18 cellular contexts compared by ENCODE assay signal in the genomic region with DNA sequence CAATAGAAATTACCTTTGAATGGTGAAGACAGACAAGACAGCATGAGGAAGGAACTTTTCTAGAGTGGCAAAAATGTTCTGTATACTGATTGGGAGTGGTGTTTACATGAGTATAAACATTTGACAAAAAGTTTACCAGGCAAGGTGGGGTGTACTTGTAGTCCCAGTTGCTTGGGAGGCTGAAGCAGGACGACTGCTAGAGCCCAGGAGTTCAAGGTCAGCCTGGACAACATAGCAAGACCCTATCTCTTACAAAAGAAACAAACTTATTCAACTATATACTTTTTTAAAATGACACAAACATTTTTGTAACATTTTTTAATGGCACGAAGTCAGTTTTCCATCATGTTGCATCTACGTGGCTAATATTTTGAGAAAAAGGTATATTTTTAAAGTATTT. TPM values are rescaled to one million over a fixed set of nuclear protein-coding genes. Genes with fewer than 3 reads are reported as not detected.
DNase-seq lines count a peak whose midpoint lies in the region; ATAC-seq and TF ChIP-seq lines count a peak whose summit lies in the region.
"Had no signal": no experiment of that assay in that cellular context is flagged by ENCODE, and none has a peak within 500 bp of the region (broad histone marks: within the 10 kb centered on the region; RNA-seq: fewer than 3 reads in every experiment).

No MANE protein-coding gene starts in this region.

- DNase-seq in adrenal gland (no peak), fibroblast of lung (ENCODE audit: low read depth in 2 of 2) (no peak), thoracic aorta (ENCODE audit: low spot score) (no peak), mucosa of gallbladder (ENCODE audit: low spot score) (no peak), NCI-H1417 treated with DMSO at 0.1 percent for 48 hours (lab: John Stamatoyannopoulos, UW) (no peak), EL (no peak)
- DNase-seq: ACHN, AML-193, DMS 273 treated with DMSO at 0.1 percent for 48 hours, NCI-H1436, NCI-H2029 treated with DMSO at 0.1 percent for 48 hours, NCI-H2171 treated with DMSO at 0.1 percent for 48 hours, NCI-H774, PC-3 had no signal

- no peaks in the 10 kb centered on the region for H3K36me3 ChIP-seq in ACC112 (ENCODE audit: insufficient read depth, low read length)
- no peaks in the 10 kb centered on the region for H3K36me3 ChIP-seq in adrenal gland (replicated peaks in 1 of 2)
- H3K36me3 ChIP-seq in fibroblast of lung (ENCODE audit: control insufficient read depth, insufficient read depth, low read length) = peaks cover 2% of the 10 kb centered on the region
- H3K36me3 ChIP-seq in thoracic aorta = no peaks in the 10 kb centered on the region

- H3K4me1 ChIP-seq in ACC112 (ENCODE audit: control insufficient read depth, insufficient read depth, low read length, unreplicated experiment) (peaks cover 35% of the 10 kb centered on the region), adrenal gland (replicated peaks in 1 of 2) (peaks cover 23 to 41% of the 10 kb centered on the region in 2 donors), fibroblast of lung (ENCODE audit: control insufficient read depth, extremely low read depth, insufficient read depth, low read length) (peaks cover 2% of the 10 kb centered on the region), thoracic aorta (ENCODE audit: control insufficient read depth in 1 of 2, low read depth in 2 of 2) (peaks cover 15 to 45% of the 10 kb centered on the region in 2 donors)

- TF ChIP-seq POLR2A in adrenal gland (IDR thresholded peaks at IDR 0.05) = no peak

- no peak for TF ChIP-seq CTCF in adrenal gland (IDR thresholded peaks at IDR 0.05)
- TF ChIP-seq CTCF in fibroblast of lung (conservative IDR thresholded peaks at IDR 0.05 in 1 of 2, IDR thresholded peaks at IDR 0.05 in 1 of 2; ENCODE audit: low read depth in 1 of 2, low read length in 2 of 2) = no peak
- TF ChIP-seq CTCF in thoracic aorta (IDR thresholded peaks at IDR 0.05) = no peak

- WGBS in adrenal gland, 4 donors = 75 to 82% (median 77%) methylated on average over 3 of the region's 3 CpGs

- peak overlapping the region; percentile 9 for H3K4me2 ChIP-seq in fibroblast of lung (ENCODE audit: extremely low read depth, insufficient read depth, low read length)
- H3K4me2 ChIP-seq: GM23338 had no signal

- intact Hi-C loops in adrenal gland (cut with DNase I) = no loop called here

- H3K79me2 ChIP-seq in ACC112 (ENCODE audit: control insufficient read depth, insufficient read depth, low read length, unreplicated experiment) = peaks cover 62% of the 10 kb centered on the region
- peaks cover 44% of the 10 kb centered on the region for H3K79me2 ChIP-seq in fibroblast of lung (ENCODE audit: control insufficient read depth, insufficient read depth, low read length)

- H3K4me3 ChIP-seq in ACC112 (ENCODE audit: low read depth, low read length) = no peak overlapping the region
- H3K4me3 ChIP-seq in adrenal gland = no peak overlapping the region
- no peak overlapping the region for H3K4me3 ChIP-seq in fibroblast of lung (replicated peaks in 1 of 4; ENCODE audit: control extremely low read depth in 1 of 4, insufficient read depth in 1 of 4, low read depth in 3 of 4, low read length in 4 of 4)
- H3K4me3 ChIP-seq in thoracic aorta = no peak overlapping the region
- H3K4me3 ChIP-seq: GM23338 had no signal

- H3K27ac ChIP-seq in ACC112 (ENCODE audit: low read depth, low read length) (peak overlapping the region; percentile 46; the same call in 1 of the 2 replicates), adrenal gland (peak overlapping the region in 4 of 5 donors; percentile 13 to 75 (median 51)), fibroblast of lung (ENCODE audit: insufficient read depth, low read length) (no peak overlapping the region), thoracic aorta (peak overlapping the region; percentile 74 to 84)
- H3K27ac ChIP-seq: RWPE1 had no signal

- no peak overlapping the region for H3K9ac ChIP-seq in fibroblast of lung (ENCODE audit: insufficient read depth, low read length)

- H4K20me1 ChIP-seq in fibroblast of lung (ENCODE audit: control insufficient read depth, extremely low read depth, insufficient read depth, low read length) = no peaks in the 10 kb centered on the region

- no peaks in the 10 kb centered on the region for H3K9me3 ChIP-seq in adrenal gland (replicated peaks in 1 of 3)
- no peaks in the 10 kb centered on the region for H3K9me3 ChIP-seq in fibroblast of lung (ENCODE audit: control insufficient read depth, insufficient read depth, low read depth, low read length)
- no peaks in the 10 kb centered on the region for H3K9me3 ChIP-seq in thoracic aorta

- no peaks in the 10 kb centered on the region for H3K27me3 ChIP-seq in ACC112 (ENCODE audit: insufficient read depth, low read length)
- no peaks in the 10 kb centered on the region for H3K27me3 ChIP-seq in adrenal gland
- no peaks in the 10 kb centered on the region for H3K27me3 ChIP-seq in fibroblast of lung (ENCODE audit: control insufficient read depth, insufficient read depth, low read length)
- no peaks in the 10 kb centered on the region for H3K27me3 ChIP-seq in thoracic aorta (replicated peaks; ENCODE audit: insufficient read depth)

- no peak for ATAC-seq in thoracic aorta (ENCODE audit: insufficient number of reproducible peaks, low FRiP score, low read depth)
- ATAC-seq: HCT116, PC-3 had no signal

- H2AFZ ChIP-seq in ACC112 (ENCODE audit: low read length, unreplicated experiment) = no peak overlapping the region
- no peak overlapping the region for H2AFZ ChIP-seq in fibroblast of lung (ENCODE audit: low read length)
- H2AFZ ChIP-seq: GM23338 had no signal

RNA-seq across cellular contexts. Expression of a gene that starts 40.5 kb away (rescaled TPM):
- total RNA-seq in adrenal gland = 10 to 100 TPM; 45.6 to 91.1 (median 56.9) TPM
- 10 to 100 TPM; 20.7 to 56.5 (median 45.4) TPM for polyA plus RNA-seq in adrenal gland
- total RNA-seq in fibroblast of lung = 15.9 and 27.7 TPM in 2 replicates
- 28.0 and 32.8 TPM in 2 replicates for polyA plus RNA-seq in fibroblast of lung
- 28.8 and 29.8 TPM in 2 replicates for polyA plus RNA-seq in fibroblast of lung (2012)
- polyA minus RNA-seq in fibroblast of lung (ENCODE audit: low replicate concordance) = 143 and 214 TPM in 2 replicates
- total RNA-seq in thoracic aorta = 10 to 100 TPM; 60.8 to 74.9 TPM
- 47.3 TPM for total RNA-seq in mucosa of gallbladder
